12 cellular contexts compared by ENCODE assay signal in the genomic region with DNA sequence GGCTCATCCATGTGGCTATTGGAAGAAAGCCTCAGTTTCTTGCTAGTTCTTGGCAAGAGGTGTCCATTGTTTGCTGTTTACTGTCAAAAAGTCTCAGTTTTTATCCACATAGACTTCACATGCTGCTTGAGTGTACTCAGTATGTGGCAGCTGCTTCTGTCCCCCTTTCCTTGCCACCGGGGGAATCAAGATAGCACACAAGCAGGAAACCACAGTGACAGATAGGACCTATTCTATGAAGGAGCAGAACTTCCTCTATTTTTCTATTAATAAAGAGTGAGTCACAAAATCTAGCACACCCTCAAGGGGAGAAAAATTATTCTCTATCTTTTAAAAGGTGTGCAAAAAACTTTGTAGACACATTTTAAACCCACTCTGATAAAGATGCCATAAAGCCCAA.
DNase-seq lines count a peak whose midpoint lies in the region; ATAC-seq and TF ChIP-seq lines count a peak whose summit lies in the region.
"Had no signal": no experiment of that assay in that cellular context is flagged by ENCODE, and none has a peak within 500 bp of the region (broad histone marks: within the 10 kb centered on the region; RNA-seq: fewer than 3 reads in every experiment).

No MANE protein-coding gene starts in this region.

- no peak overlapping the region for H3K4me2 ChIP-seq in neural progenitor cell
- H3K4me2 ChIP-seq: KMS-11 had no signal

- no peaks in the 10 kb centered on the region for H3F3A ChIP-seq in neural progenitor cell (ENCODE audit: low read depth)

- H3K27ac Mint-ChIP-seq in osteocyte (ENCODE audit: unreplicated experiment) (no peak overlapping the region), neural progenitor cell (no peak overlapping the region)
- H3K27ac Mint-ChIP-seq in CD8-positive, alpha-beta memory T cell = no peak overlapping the region
- H3K27ac Mint-ChIP-seq: activated naive CD4-positive, alpha-beta T cell treated with anti-CD3 and anti-CD28 coated beads, Interleukin-2, amount 50 U/mL, for 72 hours; naive thymus-derived CD8-positive, alpha-beta T cell had no signal

- POLR2A ChIA-PET in CD8-positive, alpha-beta memory T cell (lab: Charles Lee) = no interaction called here

- TF ChIP-seq CTCF in osteocyte (IDR thresholded peaks at IDR 0.05) (no peak), neural progenitor cell (IDR thresholded peaks at IDR 0.05) (no peak)

- H3K9me3 Mint-ChIP-seq in osteocyte (ENCODE audit: unreplicated experiment) (peaks cover 9% of the 10 kb centered on the region), neural progenitor cell (peaks cover 19% of the 10 kb centered on the region)
- peaks cover 8 to 15% (median 11%) of the 10 kb centered on the region in 5 donors for H3K9me3 Mint-ChIP-seq in CD8-positive, alpha-beta memory T cell

- H3K79me2 ChIP-seq in neural progenitor cell (ENCODE audit: low read depth) = no peaks in the 10 kb centered on the region

- no peaks in the 10 kb centered on the region for H3K4me1 Mint-ChIP-seq in osteocyte (ENCODE audit: unreplicated experiment)
- no peaks in the 10 kb centered on the region for H3K4me1 Mint-ChIP-seq in CD8-positive, alpha-beta memory T cell
- no peaks in the 10 kb centered on the region for H3K4me1 Mint-ChIP-seq in neural progenitor cell
- H3K4me1 Mint-ChIP-seq: naive thymus-derived CD8-positive, alpha-beta T cell had no signal

- no peaks in the 10 kb centered on the region for H3K27me3 ChIP-seq in CD8-positive, alpha-beta memory T cell (ENCODE audit: insufficient read depth, low read length, poor library complexity, severe bottlenecking)
- H3K27me3 ChIP-seq in neural progenitor cell = no peaks in the 10 kb centered on the region
- H3K27me3 ChIP-seq: cardiac muscle cell had no signal

- H3K4me1 ChIP-seq in CD8-positive, alpha-beta memory T cell (ENCODE audit: insufficient read depth, low read length) = no peaks in the 10 kb centered on the region
- H3K4me1 ChIP-seq in neural progenitor cell = no peaks in the 10 kb centered on the region

- no peak overlapping the region for H3K4me3 ChIP-seq in CD8-positive, alpha-beta memory T cell (ENCODE audit: low read length)
- H3K4me3 ChIP-seq in neural progenitor cell = no peak overlapping the region
- H3K4me3 ChIP-seq: cardiac muscle cell had no signal

- H3K27ac ChIP-seq in CD8-positive, alpha-beta memory T cell (ENCODE audit: low read depth, low read length) = no peak overlapping the region
- H3K27ac ChIP-seq in neural progenitor cell = no peak overlapping the region
- H3K27ac ChIP-seq: cardiac muscle cell, KMS-11 had no signal

- H3K36me3 Mint-ChIP-seq in osteocyte (ENCODE audit: unreplicated experiment) (no peaks in the 10 kb centered on the region), neural progenitor cell (peaks cover 5% of the 10 kb centered on the region)
- H3K36me3 Mint-ChIP-seq in CD8-positive, alpha-beta memory T cell = peaks cover 0 to 2% (median 0%) of the 10 kb centered on the region in 3 donors

- no peak overlapping the region for H3K4me3 Mint-ChIP-seq in osteocyte (ENCODE audit: unreplicated experiment)
- no peak overlapping the region for H3K4me3 Mint-ChIP-seq in CD8-positive, alpha-beta memory T cell
- H3K4me3 Mint-ChIP-seq in neural progenitor cell = no peak overlapping the region
- H3K4me3 Mint-ChIP-seq: naive thymus-derived CD8-positive, alpha-beta T cell had no signal

- no peak overlapping the region for H2AFZ ChIP-seq in neural progenitor cell (replicated peaks)

- H3K9ac ChIP-seq in neural progenitor cell = no peak overlapping the region
- H3K9ac ChIP-seq: KMS-11 had no signal

- H3K9me3 ChIP-seq in CD8-positive, alpha-beta memory T cell (ENCODE audit: low read length) = no peaks in the 10 kb centered on the region
- H3K9me3 ChIP-seq in neural progenitor cell (ENCODE audit: low read depth) = no peaks in the 10 kb centered on the region

- H3K27me3 Mint-ChIP-seq in osteocyte (ENCODE audit: unreplicated experiment) = no peaks in the 10 kb centered on the region
- peaks cover 0 to 1% of the 10 kb centered on the region in 2 donors for H3K27me3 Mint-ChIP-seq in CD8-positive, alpha-beta memory T cell
- H3K27me3 Mint-ChIP-seq in neural progenitor cell (ENCODE audit: insufficient read depth, low read depth) = peaks cover 7% of the 10 kb centered on the region
- H3K27me3 Mint-ChIP-seq: naive thymus-derived CD8-positive, alpha-beta T cell had no signal

- DNase-seq in GF-D8 (lab: John Stamatoyannopoulos, UW) (peak; percentile 49), UCSD-AML1 (lab: John Stamatoyannopoulos, UW; ENCODE audit: unreplicated experiment) (peak; percentile 51), osteocyte (ENCODE audit: extremely low spot score, unreplicated experiment) (no peak), nucleus accumbens (lab: John Stamatoyannopoulos, UW) (no peak), neural progenitor cell (ENCODE audit: low spot score) (no peak)
- DNase-seq in CD8-positive, alpha-beta memory T cell = no peak
- DNase-seq: naive thymus-derived CD8-positive, alpha-beta T cell had no signal

- ATAC-seq in GM21529 (IDR thresholded peaks at IDR 0.05; ENCODE audit: unreplicated experiment) (peak; percentile 75), HG03565 (IDR thresholded peaks at IDR 0.05; ENCODE audit: unreplicated experiment) (peak; percentile 79)
- ATAC-seq: activated naive CD4-positive, alpha-beta T cell treated with anti-CD3 and anti-CD28 coated beads, Interleukin-2, amount 50 U/mL, for 72 hours; naive thymus-derived CD8-positive, alpha-beta T cell had no signal

- no peaks in the 10 kb centered on the region for H3K36me3 ChIP-seq in CD8-positive, alpha-beta memory T cell (ENCODE audit: insufficient read depth, low read length)
- H3K36me3 ChIP-seq in neural progenitor cell = no peaks in the 10 kb centered on the region
- H3K36me3 ChIP-seq: cardiac muscle cell had no signal

- H4K20me1 ChIP-seq in neural progenitor cell (ENCODE audit: low read depth) = no peaks in the 10 kb centered on the region

- CTCF ChIA-PET in CD8-positive, alpha-beta memory T cell (lab: Charles Lee) = interaction anchor here (1.9 kb wide), 1 partner anchor 11 kb away, joined by 4 read pairs; no protein-coding TSS in a partner anchor

Comparison
In these comparisons a context has a peak if more than half of its experiments do, and no peak if none do; other contexts are left out.
1. DNase-seq: peak in GF-D8 (single experiment) and UCSD-AML1 (single experiment); none in osteocyte (single experiment), CD8-positive, alpha-beta memory T cell (0 of 5), nucleus accumbens (0 of 56) and neural progenitor cell (single experiment).